ENCODE assay signal across 1 cellular context in the genomic region with DNA sequence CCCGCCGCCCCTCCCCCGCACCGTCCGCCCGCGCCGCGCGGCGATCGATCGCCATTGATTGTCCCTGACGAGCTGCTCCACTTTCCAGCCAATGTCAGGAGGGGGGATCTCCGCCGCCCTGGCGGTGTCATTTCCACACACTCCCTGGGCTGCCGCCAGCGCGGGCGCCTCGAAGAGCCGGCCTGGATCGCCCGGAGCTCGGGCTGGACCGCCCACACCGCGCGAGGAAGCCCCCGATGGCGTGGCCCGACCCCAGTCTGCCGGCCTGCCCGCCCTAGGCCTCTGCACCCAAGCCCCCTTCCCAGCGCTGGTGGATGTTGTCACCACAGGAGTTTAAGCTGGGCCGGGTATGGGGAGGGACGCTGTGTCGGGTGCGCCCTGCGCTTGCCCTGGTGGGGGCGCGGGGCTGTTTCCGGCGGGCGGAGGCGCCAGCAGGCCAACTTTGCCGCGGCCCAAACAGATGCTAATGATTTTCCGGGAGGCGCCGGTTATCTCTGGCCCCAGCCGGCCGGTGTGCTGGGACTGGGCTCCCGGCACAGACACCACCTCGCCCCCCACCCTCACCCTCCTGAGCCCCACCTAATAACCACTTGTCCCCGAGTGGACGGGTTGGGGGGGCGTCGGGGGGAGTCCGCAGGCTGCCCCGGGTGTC.
TF ChIP-seq lines count a peak whose summit lies in the region.

No MANE protein-coding gene starts in this region.

TF ChIP-seq in HepG2, 621 proteins besides CTCF, POLR2A, EP300 and RAD21 (continued from another document and continues in another):
- TF ChIP-seq, protein P1, sequence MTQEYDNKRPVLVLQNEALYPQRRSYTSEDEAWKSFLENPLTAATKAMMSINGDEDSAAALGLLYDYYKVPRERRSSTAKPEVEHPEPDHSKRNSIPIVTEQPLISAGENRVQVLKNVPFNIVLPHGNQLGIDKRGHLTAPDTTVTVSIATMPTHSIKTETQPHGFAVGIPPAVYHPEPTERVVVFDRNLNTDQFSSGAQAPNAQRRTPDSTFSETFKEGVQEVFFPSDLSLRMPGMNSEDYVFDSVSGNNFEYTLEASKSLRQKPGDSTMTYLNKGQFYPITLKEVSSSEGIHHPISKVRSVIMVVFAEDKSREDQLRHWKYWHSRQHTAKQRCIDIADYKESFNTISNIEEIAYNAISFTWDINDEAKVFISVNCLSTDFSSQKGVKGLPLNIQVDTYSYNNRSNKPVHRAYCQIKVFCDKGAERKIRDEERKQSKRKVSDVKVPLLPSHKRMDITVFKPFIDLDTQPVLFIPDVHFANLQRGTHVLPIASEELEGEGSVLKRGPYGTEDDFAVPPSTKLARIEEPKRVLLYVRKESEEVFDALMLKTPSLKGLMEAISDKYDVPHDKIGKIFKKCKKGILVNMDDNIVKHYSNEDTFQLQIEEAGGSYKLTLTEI (CRISPR knock-in tag; conservative IDR thresholded peaks at IDR 0.05): no peak
- TF ChIP-seq HNRNPLL (IDR thresholded peaks at IDR 0.05; ENCODE audit: low read depth, low read length, poor library complexity, severe bottlenecking) (peak; percentile 55), ZNF792 (CRISPR knock-in tag; IDR thresholded peaks at IDR 0.05) (no peak; the same call in none of the 2 replicates), ZFP90 (CRISPR knock-in tag; IDR thresholded peaks at IDR 0.05; ENCODE audit: borderline replicate concordance) (0 out of 2 replicates have a peak, but pooled peaks have one; percentile 9), ZBTB8A (CRISPR knock-in tag; IDR thresholded peaks at IDR 0.05; ENCODE audit: borderline replicate concordance, low read depth) (0 out of 2 replicates have a peak, but pooled peaks have one; percentile 30), KDM2A (CRISPR knock-in tag; IDR thresholded peaks at IDR 0.05; ENCODE audit: borderline replicate concordance, low read depth) (peak; percentile 90), ZSCAN21 (CRISPR knock-in tag; IDR thresholded peaks at IDR 0.05; ENCODE audit: borderline replicate concordance) (peak; percentile 83; the same call in 1 of the 2 replicates), ZNF720 (CRISPR knock-in tag; IDR thresholded peaks at IDR 0.05) (no peak), MTA3 (CRISPR knock-in tag; IDR thresholded peaks at IDR 0.05) (no peak), MEIS1 (CRISPR knock-in tag; IDR thresholded peaks at IDR 0.05; ENCODE audit: borderline replicate concordance) (peak; percentile 66; the same call in 1 of the 2 replicates), SPEN (CRISPR knock-in tag; IDR thresholded peaks at IDR 0.05; ENCODE audit: low read depth) (peak; percentile 53; the same call in 1 of the 2 replicates), PCBP2 (optimal IDR thresholded peaks at IDR 0.05; ENCODE audit: low read depth, low read length, poor library complexity, severe bottlenecking) (no peak), NAIF1 (CRISPR knock-in tag; IDR thresholded peaks at IDR 0.05; ENCODE audit: borderline replicate concordance) (peak; percentile 55; the same call in 1 of the 2 replicates), CBFB (CRISPR knock-in tag; IDR thresholded peaks at IDR 0.05) (peak; percentile 80), RBAK (CRISPR knock-in tag; IDR thresholded peaks at IDR 0.05) (no peak), ZNF225 (CRISPR knock-in tag; IDR thresholded peaks at IDR 0.05) (peak; percentile 19; the same call in 1 of the 2 replicates), TP53 (CRISPR knock-in tag; conservative IDR thresholded peaks at IDR 0.05) (no peak; the same call in 1 of the 2 replicates), GZF1 (CRISPR knock-in tag; IDR thresholded peaks at IDR 0.05) (no peak), NR2F2 (IDR thresholded peaks at IDR 0.05; ENCODE audit: borderline replicate concordance, low read depth) (peak; percentile 65; the same call in 1 of the 2 replicates), PHF21A (CRISPR knock-in tag; IDR thresholded peaks at IDR 0.05) (peak; percentile 93), GATAD2A (CRISPR knock-in tag; IDR thresholded peaks at IDR 0.05) (peak; percentile 55; the same call in 1 of the 2 replicates), ZNF839 (CRISPR knock-in tag; IDR thresholded peaks at IDR 0.05; ENCODE audit: borderline replicate concordance) (peak; percentile 52; the same call in 1 of the 2 replicates), GPN1 (CRISPR knock-in tag; IDR thresholded peaks at IDR 0.05; ENCODE audit: borderline replicate concordance) (no peak)
- TF ChIP-seq, protein P2, sequence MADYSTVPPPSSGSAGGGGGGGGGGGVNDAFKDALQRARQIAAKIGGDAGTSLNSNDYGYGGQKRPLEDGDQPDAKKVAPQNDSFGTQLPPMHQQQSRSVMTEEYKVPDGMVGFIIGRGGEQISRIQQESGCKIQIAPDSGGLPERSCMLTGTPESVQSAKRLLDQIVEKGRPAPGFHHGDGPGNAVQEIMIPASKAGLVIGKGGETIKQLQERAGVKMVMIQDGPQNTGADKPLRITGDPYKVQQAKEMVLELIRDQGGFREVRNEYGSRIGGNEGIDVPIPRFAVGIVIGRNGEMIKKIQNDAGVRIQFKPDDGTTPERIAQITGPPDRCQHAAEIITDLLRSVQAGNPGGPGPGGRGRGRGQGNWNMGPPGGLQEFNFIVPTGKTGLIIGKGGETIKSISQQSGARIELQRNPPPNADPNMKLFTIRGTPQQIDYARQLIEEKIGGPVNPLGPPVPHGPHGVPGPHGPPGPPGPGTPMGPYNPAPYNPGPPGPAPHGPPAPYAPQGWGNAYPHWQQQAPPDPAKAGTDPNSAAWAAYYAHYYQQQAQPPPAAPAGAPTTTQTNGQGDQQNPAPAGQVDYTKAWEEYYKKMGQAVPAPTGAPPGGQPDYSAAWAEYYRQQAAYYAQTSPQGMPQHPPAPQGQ (CRISPR knock-in tag; IDR thresholded peaks at IDR 0.05; ENCODE audit: borderline replicate concordance): no peak
- TF ChIP-seq, protein P3, sequence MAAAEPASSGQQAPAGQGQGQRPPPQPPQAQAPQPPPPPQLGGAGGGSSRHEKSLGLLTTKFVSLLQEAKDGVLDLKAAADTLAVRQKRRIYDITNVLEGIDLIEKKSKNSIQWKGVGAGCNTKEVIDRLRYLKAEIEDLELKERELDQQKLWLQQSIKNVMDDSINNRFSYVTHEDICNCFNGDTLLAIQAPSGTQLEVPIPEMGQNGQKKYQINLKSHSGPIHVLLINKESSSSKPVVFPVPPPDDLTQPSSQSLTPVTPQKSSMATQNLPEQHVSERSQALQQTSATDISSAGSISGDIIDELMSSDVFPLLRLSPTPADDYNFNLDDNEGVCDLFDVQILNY (CRISPR knock-in tag; conservative IDR thresholded peaks at IDR 0.05): 0 out of 2 replicates have a peak, but pooled peaks have one; percentile 32
- TF ChIP-seq, protein P4, sequence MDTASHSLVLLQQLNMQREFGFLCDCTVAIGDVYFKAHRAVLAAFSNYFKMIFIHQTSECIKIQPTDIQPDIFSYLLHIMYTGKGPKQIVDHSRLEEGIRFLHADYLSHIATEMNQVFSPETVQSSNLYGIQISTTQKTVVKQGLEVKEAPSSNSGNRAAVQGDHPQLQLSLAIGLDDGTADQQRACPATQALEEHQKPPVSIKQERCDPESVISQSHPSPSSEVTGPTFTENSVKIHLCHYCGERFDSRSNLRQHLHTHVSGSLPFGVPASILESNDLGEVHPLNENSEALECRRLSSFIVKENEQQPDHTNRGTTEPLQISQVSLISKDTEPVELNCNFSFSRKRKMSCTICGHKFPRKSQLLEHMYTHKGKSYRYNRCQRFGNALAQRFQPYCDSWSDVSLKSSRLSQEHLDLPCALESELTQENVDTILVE (CRISPR knock-in tag; IDR thresholded peaks at IDR 0.05): peak; percentile 90
- TF ChIP-seq, protein P5, sequence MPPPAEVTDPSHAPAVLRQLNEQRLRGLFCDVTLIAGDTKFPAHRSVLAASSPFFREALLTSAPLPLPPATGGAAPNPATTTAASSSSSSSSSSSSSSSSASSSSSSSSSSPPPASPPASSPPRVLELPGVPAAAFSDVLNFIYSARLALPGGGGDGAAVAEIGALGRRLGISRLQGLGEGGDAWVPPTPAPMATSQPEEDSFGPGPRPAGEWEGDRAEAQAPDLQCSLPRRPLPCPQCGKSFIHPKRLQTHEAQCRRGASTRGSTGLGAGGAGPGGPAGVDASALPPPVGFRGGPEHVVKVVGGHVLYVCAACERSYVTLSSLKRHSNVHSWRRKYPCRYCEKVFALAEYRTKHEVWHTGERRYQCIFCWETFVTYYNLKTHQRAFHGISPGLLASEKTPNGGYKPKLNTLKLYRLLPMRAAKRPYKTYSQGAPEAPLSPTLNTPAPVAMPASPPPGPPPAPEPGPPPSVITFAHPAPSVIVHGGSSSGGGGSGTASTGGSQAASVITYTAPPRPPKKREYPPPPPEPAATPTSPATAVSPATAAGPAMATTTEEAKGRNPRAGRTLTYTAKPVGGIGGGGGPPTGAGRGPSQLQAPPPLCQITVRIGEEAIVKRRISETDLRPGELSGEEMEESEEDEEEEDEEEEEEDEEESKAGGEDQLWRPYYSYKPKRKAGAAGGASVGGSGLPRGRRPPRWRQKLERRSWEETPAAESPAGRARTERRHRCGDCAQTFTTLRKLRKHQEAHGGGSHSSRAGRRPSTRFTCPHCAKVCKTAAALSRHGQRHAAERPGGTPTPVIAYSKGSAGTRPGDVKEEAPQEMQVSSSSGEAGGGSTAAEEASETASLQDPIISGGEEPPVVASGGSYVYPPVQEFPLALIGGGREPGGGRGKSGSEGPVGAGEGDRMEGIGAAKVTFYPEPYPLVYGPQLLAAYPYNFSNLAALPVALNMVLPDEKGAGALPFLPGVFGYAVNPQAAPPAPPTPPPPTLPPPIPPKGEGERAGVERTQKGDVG (CRISPR knock-in tag; IDR thresholded peaks at IDR 0.05; ENCODE audit: borderline replicate concordance): 0 out of 2 replicates have a peak, but pooled peaks have one; percentile 45
- TF ChIP-seq, protein P6, sequence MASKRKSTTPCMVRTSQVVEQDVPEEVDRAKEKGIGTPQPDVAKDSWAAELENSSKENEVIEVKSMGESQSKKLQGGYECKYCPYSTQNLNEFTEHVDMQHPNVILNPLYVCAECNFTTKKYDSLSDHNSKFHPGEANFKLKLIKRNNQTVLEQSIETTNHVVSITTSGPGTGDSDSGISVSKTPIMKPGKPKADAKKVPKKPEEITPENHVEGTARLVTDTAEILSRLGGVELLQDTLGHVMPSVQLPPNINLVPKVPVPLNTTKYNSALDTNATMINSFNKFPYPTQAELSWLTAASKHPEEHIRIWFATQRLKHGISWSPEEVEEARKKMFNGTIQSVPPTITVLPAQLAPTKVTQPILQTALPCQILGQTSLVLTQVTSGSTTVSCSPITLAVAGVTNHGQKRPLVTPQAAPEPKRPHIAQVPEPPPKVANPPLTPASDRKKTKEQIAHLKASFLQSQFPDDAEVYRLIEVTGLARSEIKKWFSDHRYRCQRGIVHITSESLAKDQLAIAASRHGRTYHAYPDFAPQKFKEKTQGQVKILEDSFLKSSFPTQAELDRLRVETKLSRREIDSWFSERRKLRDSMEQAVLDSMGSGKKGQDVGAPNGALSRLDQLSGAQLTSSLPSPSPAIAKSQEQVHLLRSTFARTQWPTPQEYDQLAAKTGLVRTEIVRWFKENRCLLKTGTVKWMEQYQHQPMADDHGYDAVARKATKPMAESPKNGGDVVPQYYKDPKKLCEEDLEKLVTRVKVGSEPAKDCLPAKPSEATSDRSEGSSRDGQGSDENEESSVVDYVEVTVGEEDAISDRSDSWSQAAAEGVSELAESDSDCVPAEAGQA (IDR thresholded peaks at IDR 0.05; ENCODE audit: low read depth): no peak
- TF ChIP-seq, protein P6 (CRISPR knock-in tag; IDR thresholded peaks at IDR 0.05; ENCODE audit: borderline replicate concordance): 0 out of 2 replicates have a peak, but pooled peaks have one; percentile 60
- TF ChIP-seq, protein P7, sequence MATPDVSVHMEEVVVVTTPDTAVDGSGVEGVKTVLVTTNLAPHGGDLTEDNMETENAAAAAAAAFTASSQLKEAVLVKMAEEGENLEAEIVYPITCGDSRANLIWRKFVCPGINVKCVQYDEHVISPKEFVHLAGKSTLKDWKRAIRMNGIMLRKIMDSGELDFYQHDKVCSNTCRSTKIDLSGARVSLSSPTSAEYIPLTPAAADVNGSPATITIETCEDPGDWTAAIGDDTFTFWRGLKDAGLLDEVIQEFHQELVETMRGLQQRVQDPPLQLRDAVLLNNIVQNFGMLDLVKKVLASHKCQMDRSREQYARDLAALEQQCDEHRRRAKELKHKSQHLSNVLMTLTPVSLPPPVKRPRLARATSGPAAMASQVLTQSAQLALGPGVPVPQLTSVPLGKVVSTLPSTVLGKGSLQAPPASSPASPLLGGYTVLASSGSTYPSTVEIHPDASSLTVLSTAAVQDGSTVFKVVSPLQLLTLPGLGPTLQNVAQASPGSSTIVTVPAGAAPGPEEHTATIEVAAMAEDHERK (CRISPR knock-in tag; IDR thresholded peaks at IDR 0.05; ENCODE audit: low read depth): 0 out of 2 replicates have a peak, but pooled peaks have one; percentile 22
- TF ChIP-seq, protein P8, sequence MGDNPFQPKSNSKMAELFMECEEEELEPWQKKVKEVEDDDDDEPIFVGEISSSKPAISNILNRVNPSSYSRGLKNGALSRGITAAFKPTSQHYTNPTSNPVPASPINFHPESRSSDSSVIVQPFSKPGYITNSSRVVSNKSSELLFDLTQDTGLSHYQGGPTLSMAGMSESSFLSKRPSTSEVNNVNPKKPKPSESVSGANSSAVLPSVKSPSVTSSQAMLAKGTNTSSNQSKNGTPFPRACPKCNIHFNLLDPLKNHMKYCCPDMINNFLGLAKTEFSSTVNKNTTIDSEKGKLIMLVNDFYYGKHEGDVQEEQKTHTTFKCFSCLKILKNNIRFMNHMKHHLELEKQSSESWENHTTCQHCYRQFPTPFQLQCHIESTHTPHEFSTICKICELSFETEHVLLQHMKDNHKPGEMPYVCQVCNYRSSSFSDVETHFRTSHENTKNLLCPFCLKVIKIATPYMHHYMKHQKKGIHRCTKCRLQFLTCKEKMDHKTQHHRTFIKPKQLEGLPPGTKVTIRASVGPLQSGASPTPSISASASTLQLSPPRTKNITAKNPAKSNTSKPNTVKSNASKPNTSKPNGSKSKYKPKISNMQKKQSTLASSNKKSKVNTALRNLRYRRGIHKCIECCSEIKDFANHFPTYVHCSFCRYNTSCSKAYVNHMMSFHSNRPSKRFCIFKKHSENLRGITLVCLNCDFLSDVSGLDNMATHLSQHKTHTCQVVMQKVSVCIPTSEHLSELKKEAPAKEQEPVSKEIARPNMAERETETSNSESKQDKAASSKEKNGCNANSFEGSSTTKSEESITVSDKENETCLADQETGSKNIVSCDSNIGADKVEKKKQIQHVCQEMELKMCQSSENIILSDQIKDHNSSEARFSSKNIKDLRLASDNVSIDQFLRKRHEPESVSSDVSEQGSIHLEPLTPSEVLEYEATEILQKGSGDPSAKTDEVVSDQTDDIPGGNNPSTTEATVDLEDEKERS (CRISPR knock-in tag; IDR thresholded peaks at IDR 0.05): no peak; the same call in 1 of the 2 replicates
